Comparison of ENCODE assay signal across 9 cellular contexts in the genomic region with DNA sequence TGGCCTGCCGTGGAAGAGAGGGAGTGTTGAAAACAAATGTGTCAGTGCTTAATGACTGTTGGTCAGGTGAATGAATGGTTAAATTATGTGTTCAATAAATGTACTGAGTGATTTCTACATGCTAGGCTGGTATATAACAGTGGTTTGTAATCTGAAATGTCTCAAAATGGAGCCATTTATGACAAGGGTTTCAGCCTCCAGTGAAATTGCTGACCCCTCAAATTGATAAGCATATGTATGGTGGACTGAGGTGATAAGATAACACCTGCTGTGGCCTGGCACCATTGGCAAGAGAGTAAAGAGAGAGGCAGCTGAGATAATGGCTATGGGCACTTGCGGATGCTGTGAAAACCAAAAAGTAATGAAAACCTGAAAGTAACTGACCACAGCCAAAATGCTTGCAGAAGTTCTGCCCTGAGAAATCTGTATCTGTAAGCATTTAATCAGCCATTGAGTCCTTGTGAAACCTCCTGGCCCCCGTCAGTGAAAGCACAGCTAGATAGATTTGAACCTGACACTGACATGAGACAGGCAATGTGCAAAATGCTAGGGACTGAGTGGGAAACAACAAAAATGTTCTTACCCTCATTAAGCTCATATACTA. TPM values are rescaled to one million over a fixed set of nuclear protein-coding genes. Genes with fewer than 3 reads are reported as not detected.
DNase-seq lines count a peak whose midpoint lies in the region; ATAC-seq and TF ChIP-seq lines count a peak whose summit lies in the region.
"Had no signal": no experiment of that assay in that cellular context is flagged by ENCODE, and none has a peak within 500 bp of the region (broad histone marks: within the 10 kb centered on the region; RNA-seq: fewer than 3 reads in every experiment).

No MANE protein-coding gene starts in this region.

- H4K20me1 ChIP-seq in PC-3 (ENCODE audit: low read length): no peaks in the 10 kb centered on the region

- peak overlapping the region; percentile 15 for H4K8ac ChIP-seq in mesendoderm (ENCODE audit: low read depth, low read length)

- POLR2A ChIA-PET in PC-3 (lab: Charles Lee; ENCODE audit: unreplicated experiment): no interaction called here

- H3K9me3 ChIP-seq in PC-3 (ENCODE audit: low read length): no peaks in the 10 kb centered on the region

- no peaks in the 10 kb centered on the region for H3F3A ChIP-seq in PC-3 (ENCODE audit: low read length, unreplicated experiment)

- no peak overlapping the region for H2AK5ac ChIP-seq in mesendoderm (ENCODE audit: low read length)

- H3K4me3 ChIP-seq in mesendoderm (ENCODE audit: low read length) (no peak overlapping the region), PC-3 (ENCODE audit: low read length) (no peak overlapping the region)

- no peaks in the 10 kb centered on the region for H3K36me3 ChIP-seq in mesendoderm (ENCODE audit: control insufficient read depth, insufficient read depth, low read length)
- H3K36me3 ChIP-seq in PC-3 (ENCODE audit: low read depth, low read length): no peaks in the 10 kb centered on the region

- CTCF ChIA-PET in PC-3 (lab: Charles Lee): no interaction called here

- H3K79me2 ChIP-seq in mesendoderm (ENCODE audit: control insufficient read depth, insufficient read depth, low read length) (peaks cover 24% of the 10 kb centered on the region), PC-3 (ENCODE audit: low read length) (no peaks in the 10 kb centered on the region)

- peak overlapping the region; percentile 98 for H2BK15ac ChIP-seq in mesendoderm (replicated peaks; ENCODE audit: low read depth)

- no peaks in the 10 kb centered on the region for H3K79me1 ChIP-seq in mesendoderm (ENCODE audit: low read length)

- no peaks in the 10 kb centered on the region for H3K9me2 ChIP-seq in PC-3 (replicated peaks; ENCODE audit: low read length)

- H3K9ac ChIP-seq in mesendoderm (ENCODE audit: low read length) (no peak overlapping the region), PC-3 (ENCODE audit: low read length) (no peak overlapping the region)

- H3K27ac ChIP-seq in mesendoderm (ENCODE audit: low read depth, low read length) (no peak overlapping the region), PC-3 (ENCODE audit: low read length) (no peak overlapping the region)

- no peak overlapping the region for H3K56ac ChIP-seq in mesendoderm (ENCODE audit: low read length)

- H3K4me2 ChIP-seq in mesendoderm (ENCODE audit: low read length) (no peak overlapping the region), PC-3 (ENCODE audit: low read length) (no peak overlapping the region)

- intact Hi-C loops in PC-3 (cut with micrococcal nuclease): no loop called here

- H4K5ac ChIP-seq in mesendoderm (ENCODE audit: low read length): no peak overlapping the region

- no peak for TF ChIP-seq CTCF in PC-3 (conservative IDR thresholded peaks at IDR 0.05; ENCODE audit: low read depth, low read length)

- H3K4me1 ChIP-seq in mesendoderm (ENCODE audit: control insufficient read depth, low read depth, low read length) (peaks cover 6% of the 10 kb centered on the region), PC-3 (ENCODE audit: insufficient read depth, low read length) (no peaks in the 10 kb centered on the region)

- H2BK5ac ChIP-seq in mesendoderm (ENCODE audit: low read length): no peak overlapping the region

- H3K18ac ChIP-seq in mesendoderm (ENCODE audit: low read length): no peak overlapping the region

- peak; percentile 41 for ATAC-seq in GM18520 (IDR thresholded peaks at IDR 0.05; ENCODE audit: unreplicated experiment)
- ATAC-seq in GM21786 (IDR thresholded peaks at IDR 0.05; ENCODE audit: unreplicated experiment): peak; percentile 43
- peak; percentile 37 for ATAC-seq in HG03575 (IDR thresholded peaks at IDR 0.05; ENCODE audit: extremely low read depth, insufficient number of reproducible peaks, low FRiP score, unreplicated experiment)
- ATAC-seq in PC-3: no peak

- DNase-seq in mesendoderm: peak; percentile 27
- no peak for DNase-seq in pons (ENCODE audit: low spot score)
- no peak for DNase-seq in PC-3
- DNase-seq in activated naive CD4-positive, alpha-beta T cell (lab: John Stamatoyannopoulos, UW): no peak
- no peak for DNase-seq in activated T-cell treated with anti-CD3 and anti-CD28 coated beads for 4 hours
- DNase-seq: activated CD4-positive, CD25-positive, alpha-beta regulatory T cell had no signal

- H3K4ac ChIP-seq in mesendoderm (ENCODE audit: low read depth, low read length): no peak overlapping the region

- WGBS in mesendoderm (ENCODE audit: extremely low coverage, insufficient coverage, low lambda C conversion rate): no CpG with 5 or more reads among the region's 3 CpGs

- H3K27me3 ChIP-seq in mesendoderm (ENCODE audit: insufficient read depth, low read length, poor library complexity) (no peaks in the 10 kb centered on the region), PC-3 (ENCODE audit: low read length) (peaks cover 41% of the 10 kb centered on the region)

- no peak overlapping the region for H3K23ac ChIP-seq in mesendoderm (ENCODE audit: low read length)

- H2AFZ ChIP-seq in PC-3 (ENCODE audit: low read length): no peak overlapping the region

- no TSS peak for BruUV-seq in PC-3 (replicated peaks; lab: Mats Ljungman, UMichigan)

- no peak overlapping the region for H2BK120ac ChIP-seq in mesendoderm (ENCODE audit: low read depth, low read length)

RNA-seq across cellular contexts. Expression of a gene that starts 1.4 kb away (rescaled TPM):
- 131 TPM for polyA plus RNA-seq in mesendoderm (2013, experiment 1 of 2)
- 130 TPM for polyA plus RNA-seq in mesendoderm (2013, experiment 2 of 2)
- total RNA-seq in PC-3 (2014; rRNA removed): not detected in 2 replicates
